Comparison of ENCODE assay signal across 12 cellular contexts in genomic region chr15:28005004-28005527, GRCh38.
DNase-seq lines count a peak whose midpoint lies in the region.
"Had no signal": no experiment of that assay in that cellular context is flagged by ENCODE, and none has a peak within 500 bp of the region (broad histone marks: within the 10 kb centered on the region; RNA-seq: fewer than 3 reads in every experiment).

No MANE protein-coding gene starts in this region.

- no peaks in the 10 kb centered on the region for H3K4me1 ChIP-seq in neuronal stem cell (ENCODE audit: control insufficient read depth in 2 of 2, insufficient read depth in 1 of 2, low read depth in 1 of 2, low read length in 2 of 2)
- H3K4me1 ChIP-seq: Caco-2 had no signal

- no CpG with 5 or more reads among the region's 15 CpGs for WGBS in neuronal stem cell (ENCODE audit: extremely low coverage in 2 of 2, insufficient read length in 2 of 2, insufficient replicate concordance in 1 of 2), 2 donors

- H3K27ac ChIP-seq in angular gyrus (ENCODE audit: low read depth, low read length), result peak overlapping the region; percentile 29
- peak overlapping the region; percentile 70 for H3K27ac ChIP-seq in cingulate gyrus (ENCODE audit: low read depth, low read length)
- H3K27ac ChIP-seq in neuronal stem cell (replicated peaks; ENCODE audit: low read length), result no peak overlapping the region
- peak overlapping the region; percentile 54 for H3K27ac ChIP-seq in temporal lobe (ENCODE audit: low read depth, low read length)
- H3K27ac ChIP-seq: A549, GM23248 had no signal

- no peaks in the 10 kb centered on the region for H3K36me3 ChIP-seq in neuronal stem cell (replicated peaks in 1 of 2; ENCODE audit: control insufficient read depth in 2 of 2, insufficient read depth in 2 of 2, low read length in 2 of 2)

- no peak overlapping the region for H3K4me2 ChIP-seq in neuronal stem cell (ENCODE audit: insufficient read depth, low read length, poor library complexity, severe bottlenecking)
- H3K4me2 ChIP-seq: A549 had no signal

- no peak overlapping the region for H2BK12ac ChIP-seq in neuronal stem cell (ENCODE audit: low read length)

- H4K91ac ChIP-seq in neuronal stem cell (ENCODE audit: low read depth, low read length, poor library complexity), result no peak overlapping the region

- H4K8ac ChIP-seq in neuronal stem cell (ENCODE audit: low read depth, low read length), result peak overlapping the region; percentile 7

- H3K9me3 ChIP-seq in neuronal stem cell (replicated peaks in 1 of 2; ENCODE audit: control insufficient read depth in 2 of 2, insufficient read depth in 1 of 2, low read depth in 1 of 2, low read length in 2 of 2), result peaks cover 0 to 3% of the 10 kb centered on the region in 2 donors
- H3K9me3 ChIP-seq: Caco-2 had no signal

- H3K27me3 ChIP-seq in neuronal stem cell (ENCODE audit: control insufficient read depth in 3 of 3, insufficient read depth in 3 of 3, low read depth in 1 of 3, low read length in 3 of 3), result no peaks in the 10 kb centered on the region

- H3K18ac ChIP-seq in neuronal stem cell (ENCODE audit: low read length), result peak overlapping the region; percentile 77

- no peaks in the 10 kb centered on the region for H3K79me1 ChIP-seq in neuronal stem cell (ENCODE audit: low read depth, low read length)

- peak overlapping the region; percentile 64 for H3K9ac ChIP-seq in neuronal stem cell (ENCODE audit: low read depth, low read length, poor library complexity)
- H3K9ac ChIP-seq: GM23248 had no signal

- no peak overlapping the region for H2BK5ac ChIP-seq in neuronal stem cell (ENCODE audit: low read length)

- H2AK5ac ChIP-seq in neuronal stem cell (ENCODE audit: low read depth, low read length), result peak overlapping the region; percentile 13

- no peak overlapping the region for H2BK15ac ChIP-seq in neuronal stem cell (ENCODE audit: low read length)

- no peak overlapping the region for H3K23ac ChIP-seq in neuronal stem cell (ENCODE audit: low read depth, low read length, poor library complexity)

- H2BK120ac ChIP-seq in neuronal stem cell (ENCODE audit: low read depth, low read length), result no peak overlapping the region

- peak overlapping the region; percentile 0 for H3K14ac ChIP-seq in neuronal stem cell (ENCODE audit: low read length)

- no peak for DNase-seq in neuronal stem cell (ENCODE audit: low spot score)
- DNase-seq in OCI-M1 (lab: John Stamatoyannopoulos, UW), result no peak
- no peak for DNase-seq in AML-193 (lab: John Stamatoyannopoulos, UW)
- no peak for DNase-seq in NCI-H1694 (lab: John Stamatoyannopoulos, UW)
- DNase-seq: Caco-2; CD8-positive, alpha-beta memory T cell; DMS53; GM23248 had no signal

- H3K4ac ChIP-seq in neuronal stem cell (ENCODE audit: low read length), result no peak overlapping the region

- H3K4me3 ChIP-seq in neuronal stem cell (ENCODE audit: low read length in 2 of 2), result peak overlapping the region in 1 of 2 donors; percentile 6
- H3K4me3 ChIP-seq: A549, GM23248 had no signal

- H2AFZ ChIP-seq in neuronal stem cell (ENCODE audit: low read length), result no peak overlapping the region
- H2AFZ ChIP-seq: GM23248 had no signal
